ENCODE assay signal across 13 cellular contexts in genomic region chr11:73963861-73964260, GRCh38. TPM values are rescaled to one million over a fixed set of nuclear protein-coding genes. Genes with fewer than 3 reads are reported as not detected.
A peak's percentile ranks its signal among the peaks of the same experiment; 100 is the strongest.
DNase-seq lines count a peak whose midpoint lies in the region; ATAC-seq, FAIRE-seq and TF ChIP-seq lines count a peak whose summit lies in the region.
"Had no signal": no experiment of that assay in that cellular context is flagged by ENCODE, and none has a peak within 500 bp of the region (broad histone marks: within the 10 kb centered on the region; RNA-seq: fewer than 3 reads in every experiment).

No MANE protein-coding gene starts in this region.

- DNase-seq in heart left ventricle (no peak), Right ventricle myocardium inferior (ENCODE audit: missing footprints) (no peak), MM.1S (no peak), H1 (ENCODE audit: low read depth in 1 of 2, low spot score in 2 of 2) (no peak), spleen (peak; percentile 43), D341Med (ENCODE audit: low spot score) (no peak)
- DNase-seq in stimulated activated CD4-positive, alpha-beta T cell treated with anti-CD3 and anti-CD28 coated beads, Interleukin-12 subunit alpha, Interleukin-12 subunit beta, amount 100 ng/mL, for 4 hours = no peak

- TF ChIP-seq CTCF in heart left ventricle (IDR thresholded peaks at IDR 0.05) = no peak
- no peak for TF ChIP-seq CTCF in MM.1S (IDR thresholded peaks at IDR 0.05; ENCODE audit: low read length)
- TF ChIP-seq CTCF in H1 (IDR thresholded peaks at IDR 0.05; ENCODE audit: control extremely low read depth in 1 of 3, insufficient read depth in 1 of 3, low read depth in 1 of 3, low read length in 3 of 3) = no peak
- TF ChIP-seq CTCF in spleen (IDR thresholded peaks at IDR 0.05 in 8 of 11, conservative IDR thresholded peaks at IDR 0.05 in 3 of 11) = no peak

- no peaks in the 10 kb centered on the region for H3K79me1 ChIP-seq in H1 (ENCODE audit: low read depth, low read length)

- H3K9me2 ChIP-seq in MM.1S (replicated peaks; ENCODE audit: insufficient read depth, low read length) = no peaks in the 10 kb centered on the region

- H3K27ac ChIP-seq in heart left ventricle (no peak overlapping the region), MM.1S (ENCODE audit: low read length) (no peak overlapping the region), H1 (ENCODE audit: low read depth, low read length) (no peak overlapping the region), spleen (no peak overlapping the region)
- H3K27ac ChIP-seq: prostate gland, tibial nerve had no signal

- ATAC-seq in heart left ventricle = peak; percentile 11 to 64 (median 38)
- ATAC-seq in Right ventricle myocardium inferior = no peak
- no peak for ATAC-seq in GM18498 (IDR thresholded peaks at IDR 0.05; ENCODE audit: unreplicated experiment)

- no peak for TF ChIP-seq EP300 in H1 (IDR thresholded peaks at IDR 0.05; ENCODE audit: borderline replicate concordance in 1 of 2, low read depth in 2 of 2, low read length in 2 of 2)

- no peak overlapping the region for H3K14ac ChIP-seq in H1 (ENCODE audit: insufficient read length)

- no peak overlapping the region for H2BK20ac ChIP-seq in H1 (ENCODE audit: low read length)

- no peaks in the 10 kb centered on the region for H4K20me1 ChIP-seq in MM.1S (ENCODE audit: insufficient read depth, low read length)
- H4K20me1 ChIP-seq in H1 (replicated peaks in 1 of 2; ENCODE audit: control insufficient read depth in 1 of 2, insufficient read depth in 2 of 2, low read length in 2 of 2) = no peaks in the 10 kb centered on the region

- no peak overlapping the region for H3K18ac ChIP-seq in H1 (ENCODE audit: extremely low read depth, low read length)

- H3K36me3 ChIP-seq in heart left ventricle = no peaks in the 10 kb centered on the region
- no peaks in the 10 kb centered on the region for H3K36me3 ChIP-seq in MM.1S (replicated peaks; ENCODE audit: insufficient read depth, low read length)
- no peaks in the 10 kb centered on the region for H3K36me3 ChIP-seq in H1 (ENCODE audit: control insufficient read depth in 2 of 4, insufficient read depth in 4 of 4, low read length in 3 of 4)
- no peaks in the 10 kb centered on the region for H3K36me3 ChIP-seq in spleen
- H3K36me3 ChIP-seq: prostate gland, tibial nerve had no signal

- FAIRE-seq in H1 (lab: Jason Lieb, UNC) = no peak
- FAIRE-seq: frontal cortex, islet of Langerhans had no signal

- no peak overlapping the region for H3K4ac ChIP-seq in H1 (replicated peaks; ENCODE audit: insufficient read length, low read depth, low read length)

- CTCF ChIA-PET in H1 (lab: Charles Lee; ENCODE audit: partially characterized antibody) = interaction anchor here (0.7 to 3.1 kb wide), 26 partner anchors 8 to 275 kb away, joined by 3 to 22 read pairs (median 4); partner anchors contain the start of gene DNAJB13

- H3K79me2 ChIP-seq in MM.1S (ENCODE audit: low read length) (no peaks in the 10 kb centered on the region), H1 (ENCODE audit: control insufficient read depth in 1 of 2, insufficient read depth in 2 of 2, low read length in 2 of 2) (no peaks in the 10 kb centered on the region)

- no peak overlapping the region for H4K8ac ChIP-seq in H1 (ENCODE audit: extremely low read depth, insufficient read depth, low read length)

- 60 to 73% (median 63%) methylated on average over 8 of the region's 8 CpGs for WGBS in heart left ventricle, 4 donors
- WGBS in H1 (ENCODE audit: extremely low coverage in 1 of 2, insufficient coverage in 1 of 2, insufficient read length in 1 of 2, insufficient replicate concordance in 2 of 2, low coverage in 1 of 2, low lambda C conversion rate in 2 of 2, missing lambda C conversion rate in 1 of 2), 2 experiments = 83% methylated on average over 8 of the region's 8 CpGs; no CpG with 5 or more reads in 1 of the 2 experiments
- 65 to 84% (median 80%) methylated on average over 8 of the region's 8 CpGs for WGBS in spleen, 5 donors

- no peak overlapping the region; the same call in 1 of the 2 replicates for H3K9ac ChIP-seq in MM.1S (ENCODE audit: low read length)
- H3K9ac ChIP-seq in H1 (replicated peaks in 1 of 4; ENCODE audit: extremely low read depth in 1 of 4, low read depth in 3 of 4, low read length in 3 of 4) = no peak overlapping the region

- no peak overlapping the region for H2BK12ac ChIP-seq in H1 (ENCODE audit: low read depth, low read length)

- H3K23ac ChIP-seq in H1 (ENCODE audit: insufficient read length) = no peak overlapping the region

- H2AK5ac ChIP-seq in H1 (ENCODE audit: low read depth, low read length) = no peak overlapping the region

- TF ChIP-seq RAD21 in H1 (IDR thresholded peaks at IDR 0.05 in 1 of 2, conservative IDR thresholded peaks at IDR 0.05 in 1 of 2; ENCODE audit: low read depth in 2 of 2, low read length in 2 of 2) = no peak

- no peak overlapping the region for H3K56ac ChIP-seq in H1 (replicated peaks; ENCODE audit: insufficient read length, low read depth, low read length)

- intact Hi-C loops in heart left ventricle (cut with DNase I) (loop anchor here in 7 of 10 donors (2.0 to 10.0 kb wide), 8 partner anchors 51 to 483 kb away; no protein-coding TSS in a partner anchor), Right ventricle myocardium inferior (cut with DNase I) (loop anchor here (5.0 kb wide), 3 partner anchors 53 to 483 kb away; no protein-coding TSS in a partner anchor), spleen (cut with DNase I; ENCODE audit: low total_unique reads) (loop anchor here (10.0 kb wide), 1 partner anchor 211 kb away; the partner anchor contains the start of genes C2CD3 and PPME1)

- POLR2A ChIA-PET in H1 (lab: Charles Lee; ENCODE audit: partially characterized antibody) = interaction anchor here (1.0 to 2.6 kb wide), 5 partner anchors 9 to 246 kb away, joined by 3 to 11 read pairs (median 5); partner anchors contain the start of genes MRPL48 and UCP2

- TF ChIP-seq POLR2A in heart left ventricle (IDR thresholded peaks at IDR 0.05) (no peak), H1 (IDR thresholded peaks at IDR 0.05; ENCODE audit: control extremely low read depth in 1 of 2, low read depth in 2 of 2, low read length in 2 of 2) (no peak), spleen (IDR thresholded peaks at IDR 0.05) (no peak)

- no peaks in the 10 kb centered on the region for H3K9me3 ChIP-seq in heart left ventricle
- H3K9me3 ChIP-seq in MM.1S (replicated peaks; ENCODE audit: insufficient read depth, low read length) = no peaks in the 10 kb centered on the region
- no peaks in the 10 kb centered on the region for H3K9me3 ChIP-seq in H1 (ENCODE audit: insufficient read depth in 2 of 2, low read depth in 1 of 2, low read length in 1 of 2)
- no peaks in the 10 kb centered on the region for H3K9me3 ChIP-seq in spleen
- H3K9me3 ChIP-seq: prostate gland, tibial nerve had no signal

- H3F3A ChIP-seq in MM.1S (ENCODE audit: insufficient read depth, low read length) = no peaks in the 10 kb centered on the region

- H2BK120ac ChIP-seq in H1 (replicated peaks; ENCODE audit: low read depth, low read length) = no peak overlapping the region

- no peaks in the 10 kb centered on the region; the same call in 1 of the 2 replicates for H3K23me2 ChIP-seq in H1 (ENCODE audit: low read depth, low read length)

- H3K27me3 ChIP-seq in heart left ventricle (no peaks in the 10 kb centered on the region), MM.1S (replicated peaks; ENCODE audit: insufficient read depth, low read length) (no peaks in the 10 kb centered on the region), H1 (replicated peaks in 1 of 4; ENCODE audit: control insufficient read depth in 3 of 4, extremely low read depth in 1 of 4, insufficient read depth in 3 of 4, low read length in 3 of 4) (no peaks in the 10 kb centered on the region; a peak in 1 of 7 replicates), spleen (replicated peaks in 1 of 7) (peaks cover 0 to under 1% (median 0%) of the 10 kb centered on the region in 7 donors)
- H3K27me3 ChIP-seq: tibial nerve had no signal

- H4K5ac ChIP-seq in H1 (ENCODE audit: insufficient read length, low read depth, low read length) = no peak overlapping the region

- no peak overlapping the region for H2BK15ac ChIP-seq in H1 (ENCODE audit: low read length)

- no peak overlapping the region for H4K91ac ChIP-seq in H1 (replicated peaks; ENCODE audit: insufficient read length, low read length)

- H3K4me3 ChIP-seq in heart left ventricle = no peak overlapping the region
- no peak overlapping the region for H3K4me3 ChIP-seq in MM.1S (ENCODE audit: low read length)
- no peak overlapping the region for H3K4me3 ChIP-seq in H1 (ENCODE audit: extremely low read depth in 1 of 4, insufficient read depth in 2 of 4, low read depth in 3 of 4, low read length in 4 of 4)
- no peak overlapping the region for H3K4me3 ChIP-seq in spleen
- H3K4me3 ChIP-seq: prostate gland, tibial nerve had no signal

- H2AFZ ChIP-seq in MM.1S (ENCODE audit: low read length) (peak overlapping the region; percentile 70), H1 (ENCODE audit: low read length) (peak overlapping the region; percentile 91; the same call in 1 of the 2 replicates)

- H3K4me1 ChIP-seq in heart left ventricle (peaks cover 0 to 12% (median 3%) of the 10 kb centered on the region in 12 donors), MM.1S (ENCODE audit: low read length) (peaks cover 6% of the 10 kb centered on the region; the same call in 1 of the 2 replicates), H1 (replicated peaks in 1 of 4; ENCODE audit: control insufficient read depth in 3 of 4, insufficient read depth in 4 of 4, low read length in 3 of 4) (no peaks in the 10 kb centered on the region), spleen (peaks cover 0 to 29% (median 8%) of the 10 kb centered on the region in 6 donors)
- H3K4me1 ChIP-seq: prostate gland had no signal

- H2BK5ac ChIP-seq in H1 (ENCODE audit: low read depth, low read length) = no peak overlapping the region

- H3K4me2 ChIP-seq in MM.1S (ENCODE audit: low read depth, low read length) (peak overlapping the region; percentile 36; the same call in 1 of the 2 replicates), H1 (ENCODE audit: insufficient read depth in 1 of 2, low read depth in 2 of 2, low read length in 2 of 2) (no peak overlapping the region)

RNA-seq across cellular contexts. Expression of gene DNAJB13, which starts 13.0 kb away (rescaled TPM):
- total RNA-seq in heart left ventricle (not detected), Right ventricle myocardium inferior (not detected), spleen (under 1 TPM in 1 of 7 donors, not detected in 6; 0.32 TPM)
- polyA plus RNA-seq in heart left ventricle (under 1 TPM in 1 of 2 donors, not detected in 1; 0.14 TPM), H1 (2011; rRNA removed) (0.05 and 0.27 TPM in 2 replicates), spleen (under 1 TPM in 2 of 3 donors, not detected in 1; 0.04 to 0.06 TPM)
- total RNA-seq in H1 (2021; fragmentation: NEBNext Ultra II Directional; extraction: Animal tissue kit (Norgen Biotek cat#: 25700)) = 0.54 TPM in 1 of 2 replicates, not detected in the other
- 0.32 TPM for polyA plus RNA-seq in H1 (2011; cell fraction: cytosol; rRNA removed)
- 1.0 TPM for polyA plus RNA-seq in H1 (2011; cell fraction: nucleus; rRNA removed)
- 0.32 to 0.90 TPM (median 0.56 TPM) in 4 replicates for polyA plus RNA-seq in H1 (2012, experiment 1 of 2)
- not detected for polyA plus RNA-seq in H1 (2012, experiment 2 of 2)
- 0.08 TPM for polyA plus RNA-seq in H1 (2013, experiment 1 of 2)
- polyA plus RNA-seq in H1 (2013, experiment 2 of 2) = 0.09 TPM
- polyA minus RNA-seq in H1 (2011; rRNA and poly(A)+ RNA removed) = not detected in 2 replicates
- not detected for polyA minus RNA-seq in H1 (2011; cell fraction: cytosol; rRNA and poly(A)+ RNA removed)
- polyA minus RNA-seq in H1 (2011; cell fraction: nucleus; rRNA and poly(A)+ RNA removed) = 0.50 TPM
- total RNA-seq: frontal cortex, mononuclear cell had no signal

RNA-seq across cellular contexts. Expression of gene UCP2, which starts 18.8 kb away (rescaled TPM):
- total RNA-seq in heart left ventricle = 100 to 1,000 TPM in 1 of 9 donors, 10 to 100 TPM in 8; 13.7 to 170 (median 19.7) TPM
- polyA plus RNA-seq in heart left ventricle = 10 to 100 TPM; 11.9 to 20.2 TPM
- total RNA-seq in Right ventricle myocardium inferior = 36.4 TPM
- total RNA-seq in H1 (2021; fragmentation: NEBNext Ultra II Directional; extraction: Animal tissue kit (Norgen Biotek cat#: 25700)) = 39.8 and 46.2 TPM in 2 replicates
- 55.2 and 79.1 TPM in 2 replicates for polyA plus RNA-seq in H1 (2011; rRNA removed)
- polyA plus RNA-seq in H1 (2011; cell fraction: cytosol; rRNA removed) = 42.6 TPM
- 42.7 TPM for polyA plus RNA-seq in H1 (2011; cell fraction: nucleus; rRNA removed)
- polyA plus RNA-seq in H1 (2012, experiment 1 of 2) = 28.1 to 49.5 TPM (median 39.5 TPM) in 4 replicates
- 31.0 TPM for polyA plus RNA-seq in H1 (2012, experiment 2 of 2)
- 31.3 TPM for polyA plus RNA-seq in H1 (2013, experiment 1 of 2)
- polyA plus RNA-seq in H1 (2013, experiment 2 of 2) = 31.0 TPM
- polyA minus RNA-seq in H1 (2011; rRNA and poly(A)+ RNA removed) = 52.7 and 73.3 TPM in 2 replicates
- polyA minus RNA-seq in H1 (2011; cell fraction: cytosol; rRNA and poly(A)+ RNA removed) = 54.7 TPM
- 53.6 TPM for polyA minus RNA-seq in H1 (2011; cell fraction: nucleus; rRNA and poly(A)+ RNA removed)
- total RNA-seq in spleen = 100 to 1,000 TPM; 369 to 556 (median 427) TPM
- 100 to 1,000 TPM; 209 to 281 (median 275) TPM for polyA plus RNA-seq in spleen

RNA-seq across cellular contexts. Expression of gene UCP3, which starts 45.0 kb away (rescaled TPM):
- 1 to 10 TPM in 8 of 9 donors, under 1 TPM in 1; 0.50 to 8.3 (median 1.7) TPM for total RNA-seq in heart left ventricle
- polyA plus RNA-seq in heart left ventricle = 1 to 10 TPM; 1.4 to 1.7 TPM
- 13.1 TPM for total RNA-seq in Right ventricle myocardium inferior
- 0.92 and 1.3 TPM in 2 replicates for total RNA-seq in H1 (2021; fragmentation: NEBNext Ultra II Directional; extraction: Animal tissue kit (Norgen Biotek cat#: 25700))
- polyA plus RNA-seq in H1 (2011; rRNA removed) = 0.67 and 0.85 TPM in 2 replicates
- 0.80 TPM for polyA plus RNA-seq in H1 (2011; cell fraction: cytosol; rRNA removed)
- 5.5 TPM for polyA plus RNA-seq in H1 (2011; cell fraction: nucleus; rRNA removed)
- polyA plus RNA-seq in H1 (2012, experiment 1 of 2) = 0.59 to 2.2 TPM (median 1.1 TPM) in 4 replicates
- 0.12 TPM for polyA plus RNA-seq in H1 (2012, experiment 2 of 2)
- 0.65 TPM for polyA plus RNA-seq in H1 (2013, experiment 1 of 2)
- polyA plus RNA-seq in H1 (2013, experiment 2 of 2) = 0.57 TPM
- 1.0 and 1.4 TPM in 2 replicates for polyA minus RNA-seq in H1 (2011; rRNA and poly(A)+ RNA removed)
- not detected for polyA minus RNA-seq in H1 (2011; cell fraction: cytosol; rRNA and poly(A)+ RNA removed)
- 3.5 TPM for polyA minus RNA-seq in H1 (2011; cell fraction: nucleus; rRNA and poly(A)+ RNA removed)
- total RNA-seq in spleen = 1 to 10 TPM; 2.0 to 7.1 (median 4.8) TPM
- polyA plus RNA-seq in spleen = 1 to 10 TPM in 2 of 3 donors, under 1 TPM in 1; 0.68 to 2.6 (median 1.5) TPM

Comparison
In these comparisons a context has a peak if more than half of its experiments do, and no peak if none do; other contexts are left out.
1. ATAC-seq: peak in heart left ventricle (4 of 4); none in Right ventricle myocardium inferior (single experiment) and GM18498 (single experiment).